In the genomic region with DNA sequence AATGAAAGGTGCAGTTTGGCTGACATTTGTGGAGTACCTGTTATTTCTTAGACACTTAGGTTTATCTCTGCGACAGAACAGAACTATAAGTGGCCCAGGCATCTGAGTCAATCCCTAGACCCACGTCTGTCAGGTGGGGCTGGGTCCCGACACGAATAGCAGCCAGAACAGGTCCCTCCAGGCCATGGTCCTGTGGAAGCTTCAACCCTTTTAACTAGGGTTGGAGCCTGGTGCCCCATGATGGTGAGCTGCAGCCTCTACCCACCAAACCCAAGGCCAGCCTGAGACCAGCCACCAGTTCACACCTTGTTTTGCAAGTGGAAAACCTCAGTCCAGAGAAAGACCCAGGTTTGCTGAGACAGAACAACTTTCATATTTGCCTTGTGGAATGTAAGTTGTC, we compare ENCODE assay signal across 26 cellular contexts.
"Had no signal": no experiment of that assay in that cellular context is flagged by ENCODE, and none has a peak within 500 bp of the region (broad histone marks: within the 10 kb centered on the region; RNA-seq: fewer than 3 reads in every experiment).

No MANE protein-coding gene starts in this region.

- H3K27ac ChIP-seq: stomach, suprapubic skin, testis, thoracic aorta, thyroid gland, tibial artery, tibial nerve, transverse colon, upper lobe of left lung, upper lobe of right lung, uterus, vagina had no signal

- H3K4me3 ChIP-seq: stomach, suprapubic skin, testis, thoracic aorta, thyroid gland, tibial artery, tibial nerve, transverse colon, upper lobe of left lung, upper lobe of right lung, uterus, vagina had no signal

- ATAC-seq: stimulated activated effector memory CD8-positive, alpha-beta T cell treated with anti-CD3 and anti-CD28 coated beads, Interleukin-12 subunit alpha, Interleukin-12 subunit beta, amount 100 ng/mL, for 72 hours; stimulated activated memory B cell treated with anti-CD40 and anti-IgM and Interleukin-4, amounts not matched to agents 10 μg/mL and 1 μg/mL and 100 μg/mL, for 72 hours; stimulated activated naive B cell treated with anti-CD40 and anti-IgM and Interleukin-4, amounts not matched to agents 10 μg/mL and 1 μg/mL and 100 μg/mL, for 72 hours; stimulated activated naive CD8-positive, alpha-beta T cell treated with anti-CD3 and anti-CD28 coated beads, Interleukin-15, amount 100 ng/mL, for 72 hours; stimulated activated naive CD8-positive, alpha-beta T cell treated with anti-CD3 and anti-CD28 coated beads, Interleukin-15, Interleukin-2, amounts not matched to agents 100 U/mL and 50 U/mL, for 24 hours; upper lobe of right lung had no signal

- H3K9me3 ChIP-seq: stomach, suprapubic skin, testis, thoracic aorta, thyroid gland, tibial artery, tibial nerve, transverse colon, upper lobe of left lung, upper lobe of right lung, uterus, vagina had no signal

- DNase-seq: stimulated activated CD4-positive, alpha-beta T cell treated with anti-CD3 and anti-CD28 coated beads, Interleukin-2, amount 100 ng/mL, for 48 hours; stimulated activated CD4-positive, alpha-beta T cell treated with anti-CD3 and anti-CD28 coated beads, Interleukin-4, amount 100 ng/mL, for 1 hour; stimulated activated CD4-positive, alpha-beta T cell treated with anti-CD3 and anti-CD28 coated beads, Interleukin-4, amount 100 ng/mL, for 24 hours; stimulated activated CD4-positive, alpha-beta T cell treated with anti-CD3 and anti-CD28 coated beads, Interleukin-4, amount 100 ng/mL, for 4 hours; stimulated activated CD8-positive, alpha-beta memory T cell treated with anti-CD3 and anti-CD28 coated beads, Interleukin-4, amount 100 ng/mL, for 48 hours; stimulated activated naive B cell treated with anti-CD40 and anti-IgM and Interleukin-4, amounts not matched to agents 10 μg/mL and 1 μg/mL and 100 μg/mL, for 72 hours; stimulated activated naive CD4-positive, alpha-beta T cell; stimulated activated naive CD4-positive, alpha-beta T cell treated with Interleukin-2 at 50 U/mL for 16 hours; stimulated activated naive CD8-positive, alpha-beta T cell treated with anti-CD3 and anti-CD28 coated beads, Interleukin-15, amount 100 ng/mL, for 72 hours; stimulated activated naive CD8-positive, alpha-beta T cell treated with anti-CD3 and anti-CD28 coated beads, Interleukin-15, Interleukin-2, amounts not matched to agents 100 U/mL and 50 U/mL, for 24 hours; stomach; substantia nigra; testis; thyroid gland; tibial artery; transverse colon; upper lobe of left lung; uterus had no signal

- H3K36me3 ChIP-seq: stomach, suprapubic skin, thoracic aorta, thyroid gland, tibial artery, tibial nerve, transverse colon, upper lobe of left lung, upper lobe of right lung, uterus, vagina had no signal

- FAIRE-seq: urothelium cell line had no signal

- H3K27me3 ChIP-seq: stomach, suprapubic skin, testis, thyroid gland, tibial nerve, transverse colon, upper lobe of left lung, upper lobe of right lung, uterus, vagina had no signal

- H3K4me1 ChIP-seq: stomach, suprapubic skin, testis, tibial artery, tibial nerve, transverse colon, upper lobe of right lung, uterus, vagina had no signal
